Comparison of ENCODE assay signal across 16 cellular contexts in genomic region chr2:77954931-77955330, GRCh38.
DNase-seq lines count a peak whose midpoint lies in the region; ATAC-seq and TF ChIP-seq lines count a peak whose summit lies in the region.
"Had no signal": no experiment of that assay in that cellular context is flagged by ENCODE, and none has a peak within 500 bp of the region (broad histone marks: within the 10 kb centered on the region; RNA-seq: fewer than 3 reads in every experiment).

No MANE protein-coding gene starts in this region.

- TF ChIP-seq POLR2A in thyroid gland (IDR thresholded peaks at IDR 0.05): no peak

- H3K4me3 ChIP-seq in A673 (ENCODE audit: low read depth, low read length, poor library complexity, severe bottlenecking) (no peak overlapping the region), GM12875 (ENCODE audit: low read depth, low read length) (no peak overlapping the region), Panc1 (ENCODE audit: low read depth in 2 of 2, low read length in 2 of 2) (no peak overlapping the region), fibroblast of the aortic adventitia (ENCODE audit: low read depth, low read length) (no peak overlapping the region), MG63 (no peak overlapping the region), thyroid gland (replicated peaks in 1 of 3) (no peak overlapping the region)
- H3K4me3 ChIP-seq: lower lobe of right lung had no signal

- no TSS peak for BruUV-seq in A673 (replicated peaks; lab: Mats Ljungman, UMichigan)
- no TSS peak for BruUV-seq in Panc1 (replicated peaks; lab: Mats Ljungman, UMichigan)

- H3K27ac ChIP-seq in A673 (ENCODE audit: low read depth, low read length, poor library complexity, severe bottlenecking) (no peak overlapping the region), Panc1 (ENCODE audit: low read length) (no peak overlapping the region), thyroid gland (no peak overlapping the region)
- H3K27ac ChIP-seq: lower lobe of right lung had no signal

- H3K27me3 ChIP-seq in A673 (replicated peaks; ENCODE audit: insufficient read depth, low read depth, low read length, poor library complexity): no peaks in the 10 kb centered on the region
- no peaks in the 10 kb centered on the region for H3K27me3 ChIP-seq in Panc1 (ENCODE audit: control insufficient read depth, insufficient read depth, low read length)
- no peaks in the 10 kb centered on the region for H3K27me3 ChIP-seq in MG63
- no peaks in the 10 kb centered on the region for H3K27me3 ChIP-seq in thyroid gland

- H3K9me3 ChIP-seq in A673 (ENCODE audit: low read depth, low read length, poor library complexity, severe bottlenecking) (no peaks in the 10 kb centered on the region), Panc1 (ENCODE audit: control insufficient read depth, insufficient read depth, low read depth, low read length) (no peaks in the 10 kb centered on the region), MG63 (no peaks in the 10 kb centered on the region), thyroid gland (no peaks in the 10 kb centered on the region)
- H3K9me3 ChIP-seq: lower lobe of right lung had no signal

- ATAC-seq in Panc1 (no peak), HG02571 (IDR thresholded peaks at IDR 0.05; ENCODE audit: unreplicated experiment) (no peak)
- ATAC-seq: activated T-cell treated with anti-CD3 and anti-CD28 coated beads, Interleukin-2, amount 50 U/mL, for 72 hours; lower lobe of right lung had no signal

- in situ Hi-C loops in Panc1 (cut with HindIII; ENCODE audit: low pct_unique_long_range_greater_than_20kb, low sequenced_read_pairs): no loop called here

- no peaks in the 10 kb centered on the region for H3K36me3 ChIP-seq in A673 (ENCODE audit: insufficient read depth, low read length, poor library complexity, severe bottlenecking)
- H3K36me3 ChIP-seq in Panc1 (ENCODE audit: control insufficient read depth, insufficient read depth, low read length): no peaks in the 10 kb centered on the region
- H3K36me3 ChIP-seq in MG63: no peaks in the 10 kb centered on the region
- no peaks in the 10 kb centered on the region for H3K36me3 ChIP-seq in thyroid gland
- H3K36me3 ChIP-seq: lower lobe of right lung had no signal

- POLR2A ChIA-PET in A673 (lab: Charles Lee; ENCODE audit: low non-redundant PET) (no interaction called here), Panc1 (lab: Charles Lee) (no interaction called here)

- intact Hi-C loops in A673 (cut with micrococcal nuclease; ENCODE audit: unreplicated experiment): no loop called here
- intact Hi-C loops in Panc1 (cut with micrococcal nuclease; ENCODE audit: unreplicated experiment): no loop called here
- intact Hi-C loops in thyroid gland (cut with DNase I): no loop called here

- WGBS in thyroid gland, 2 donors: 94 to 95% methylated on average over 18 of the region's 18 CpGs

- DNase-seq in A673 (ENCODE audit: low spot score) (no peak), Panc1 (ENCODE audit: low read depth, low spot score) (no peak), fibroblast of the aortic adventitia (ENCODE audit: low read depth) (no peak), MG63 (no peak), glomerular visceral epithelial cell (ENCODE audit: extremely low spot score) (no peak), thyroid gland (no peak)
- DNase-seq: activated T-cell treated with anti-CD3 and anti-CD28 coated beads, Interleukin-2, amount 50 U/mL, for 72 hours; effector CD8-positive, alpha-beta T cell; lower lobe of right lung; NCI-H1694 treated with DMSO at 0.1 percent for 48 hours; NCI-H82; retina; stimulated activated CD4-positive, alpha-beta T cell treated with anti-CD3 and anti-CD28 coated beads, Interleukin-15, amount 100 ng/mL, for 24 hours; SW 1271 had no signal

- peak; percentile 46 for TF ChIP-seq CTCF in A673 (conservative IDR thresholded peaks at IDR 0.05; ENCODE audit: low read depth, low read length)
- TF ChIP-seq CTCF in GM12875 (IDR thresholded peaks at IDR 0.05; ENCODE audit: borderline replicate concordance, insufficient read depth, low read depth, low read length): peak; percentile 31; the same call in 1 of the 2 replicates
- peak; percentile 36 for TF ChIP-seq CTCF in Panc1 (IDR thresholded peaks at IDR 0.05)
- TF ChIP-seq CTCF in fibroblast of the aortic adventitia (IDR thresholded peaks at IDR 0.05; ENCODE audit: insufficient read depth, low read length): peak; percentile 12
- no peak for TF ChIP-seq CTCF in thyroid gland (IDR thresholded peaks at IDR 0.05)

- H3K4me1 ChIP-seq in A673 (ENCODE audit: insufficient read depth, low read length, poor library complexity, severe bottlenecking): no peaks in the 10 kb centered on the region
- H3K4me1 ChIP-seq in Panc1 (ENCODE audit: control insufficient read depth, insufficient read depth, low read length): no peaks in the 10 kb centered on the region
- no peaks in the 10 kb centered on the region for H3K4me1 ChIP-seq in thyroid gland
- H3K4me1 ChIP-seq: lower lobe of right lung had no signal

- CTCF ChIA-PET in A673 (lab: Charles Lee): no interaction called here
- CTCF ChIA-PET in Panc1 (lab: Charles Lee): no interaction called here

Comparison
In these comparisons a context has a peak if more than half of its experiments do, and no peak if none do; other contexts are left out.
1. CTCF ChIP-seq: peak in A673 (single experiment), GM12875 (single experiment), Panc1 (single experiment) and fibroblast of the aortic adventitia (single experiment); none in thyroid gland (0 of 6).